Comparison of ENCODE assay signal across 22 cellular contexts in the genomic region with DNA sequence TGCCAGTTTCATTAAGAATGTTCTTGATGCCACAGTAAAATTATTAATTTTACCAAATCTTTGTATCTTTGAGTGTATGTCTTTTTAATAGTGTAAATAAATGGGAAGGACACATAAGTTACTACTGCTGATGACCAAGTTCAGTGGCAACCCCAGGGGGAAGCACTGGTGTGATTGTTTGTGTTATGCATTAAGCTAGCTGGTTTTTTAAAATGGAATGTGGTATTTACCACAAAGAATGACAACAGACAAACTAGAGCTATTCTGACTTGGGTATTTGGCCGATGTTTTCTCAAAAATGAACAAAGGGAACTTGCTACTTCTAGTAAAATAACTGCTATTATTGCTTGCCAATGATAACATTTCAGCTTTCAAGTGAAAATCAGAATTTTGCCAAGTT. TPM values are rescaled to one million over a fixed set of nuclear protein-coding genes. Genes with fewer than 3 reads are reported as not detected.
"Had no signal": no experiment of that assay in that cellular context is flagged by ENCODE, and none has a peak within 500 bp of the region (broad histone marks: within the 10 kb centered on the region; RNA-seq: fewer than 3 reads in every experiment).

No MANE protein-coding gene starts in this region.

- DNase-seq: activated CD4-positive, alpha-beta T cell treated with anti-CD3 and anti-CD28 coated beads, Interleukin-2, amount 10 ng/mL, durations not matched to agents 7 days and 5 days; activated CD8-positive, alpha-beta memory T cell treated with anti-CD3 and anti-CD28 coated beads, Interleukin-2, amount 50 U/mL, for 48 hours; activated effector memory CD4-positive, alpha-beta T cell treated with anti-CD3 and anti-CD28 coated beads, Interleukin-2, amount 50 U/mL, for 16 hours; activated naive CD4-positive, alpha-beta T cell treated with anti-CD3 and anti-CD28 coated beads, Interleukin-2, amount 50 U/mL, for 16 hours; activated T-cell treated with anti-CD3 and anti-CD28 coated beads, Interleukin-2, amount 50 U/mL, for 48 hours; colonic mucosa; heart left ventricle; left ventricle myocardium inferior; mammary epithelial cell; naive B cell; stimulated activated naive CD8-positive, alpha-beta T cell treated with anti-CD3 and anti-CD28 coated beads, Interleukin-15, Interleukin-2, amounts not matched to agents 100 U/mL and 50 U/mL, for 24 hours; T1000; transverse colon had no signal

- H3K9me3 ChIP-seq: ascending aorta, colonic mucosa, gastroesophageal sphincter, heart left ventricle, left ventricle myocardium inferior, prostate gland, right atrium auricular region, suprapubic skin, transverse colon, vagina had no signal

- H3K27ac Mint-ChIP-seq: activated CD4-positive, alpha-beta T cell treated with anti-CD3 and anti-CD28 coated beads, Interleukin-2, amount 10 ng/mL, durations not matched to agents 7 days and 5 days; naive B cell had no signal

- H3K9me3 Mint-ChIP-seq: activated CD4-positive, alpha-beta T cell treated with anti-CD3 and anti-CD28 coated beads, Interleukin-2, amount 10 ng/mL, durations not matched to agents 7 days and 5 days; naive B cell; neural crest cell had no signal

- H3K4me3 Mint-ChIP-seq: activated CD4-positive, alpha-beta T cell treated with anti-CD3 and anti-CD28 coated beads, Interleukin-2, amount 10 ng/mL, durations not matched to agents 7 days and 5 days had no signal

- H3K4me1 ChIP-seq: prostate gland, vagina had no signal

- H3K27me3 ChIP-seq: ascending aorta, vagina had no signal

- H3K4me3 ChIP-seq: ascending aorta, colonic mucosa, gastroesophageal sphincter, heart left ventricle, left ventricle myocardium inferior, prostate gland, right atrium auricular region, skin epidermis, suprapubic skin, transverse colon, vagina had no signal

- H3K36me3 ChIP-seq: ascending aorta, colonic mucosa, gastroesophageal sphincter, heart left ventricle, left ventricle myocardium inferior, prostate gland, right atrium auricular region, suprapubic skin, transverse colon, vagina had no signal

- H3K36me3 Mint-ChIP-seq: naive B cell had no signal

- H3K27ac ChIP-seq: ascending aorta, colonic mucosa, heart left ventricle, left ventricle myocardium inferior, prostate gland, right atrium auricular region, skin epidermis, suprapubic skin, transverse colon, vagina had no signal

RNA-seq across cellular contexts. Expression of gene FNDC1, which starts 2.9 kb away (rescaled TPM):
- total RNA-seq: activated CD4-positive, alpha-beta T cell treated with anti-CD3 and anti-CD28 coated beads, Interleukin-2, amount 10 ng/mL, durations not matched to agents 7 days and 5 days; T-helper 1 cell treated with Interleukin-12 subunit alpha and Interleukin-12 subunit beta and Interleukin-4 antibody, amounts not matched to agents 30 ng/mL and 1 ng/mL, for 36 hours had no signal
- polyA plus RNA-seq: mammary epithelial cell had no signal
